In genomic region chr6:20335872-20336271, GRCh38 we compare ENCODE assay signal across 19 cellular contexts.
DNase-seq lines count a peak whose midpoint lies in the region; ATAC-seq and TF ChIP-seq lines count a peak whose summit lies in the region.
"Had no signal": no experiment of that assay in that cellular context is flagged by ENCODE, and none has a peak within 500 bp of the region (broad histone marks: within the 10 kb centered on the region; RNA-seq: fewer than 3 reads in every experiment).

No MANE protein-coding gene starts in this region.

- peaks cover 24% of the 10 kb centered on the region for H3K4me1 Mint-ChIP-seq in CD8-positive, alpha-beta T cell (ENCODE audit: low read depth)
- H3K4me1 Mint-ChIP-seq in activated B cell treated with CpG ODN at 0.5 μM for 24 hours: peaks cover 7% of the 10 kb centered on the region

- H2AFZ ChIP-seq in ACC112 (ENCODE audit: low read length, unreplicated experiment): peak overlapping the region; percentile 35
- H2AFZ ChIP-seq: neural progenitor cell had no signal

- no peaks in the 10 kb centered on the region for H3K27me3 Mint-ChIP-seq in CD8-positive, alpha-beta T cell (ENCODE audit: low read depth)
- H3K27me3 Mint-ChIP-seq in activated B cell treated with CpG ODN at 0.5 μM for 24 hours: peaks cover 11% of the 10 kb centered on the region

- peak overlapping the region; percentile 39 for H3K4me3 ChIP-seq in ACC112 (ENCODE audit: low read depth, low read length)
- peak overlapping the region; percentile 34 for H3K4me3 ChIP-seq in CD8-positive, alpha-beta T cell (ENCODE audit: low read depth, low read length)
- H3K4me3 ChIP-seq in effector memory CD4-positive, alpha-beta T cell (ENCODE audit: insufficient read depth, low read depth, low read length, poor library complexity, severe bottlenecking): peak overlapping the region; percentile 3
- H3K4me3 ChIP-seq in breast epithelium: no peak overlapping the region
- H3K4me3 ChIP-seq: neural progenitor cell, tibial nerve had no signal

- no peaks in the 10 kb centered on the region for H3K9me3 Mint-ChIP-seq in CD8-positive, alpha-beta T cell
- H3K9me3 Mint-ChIP-seq in activated B cell treated with CpG ODN at 0.5 μM for 24 hours: no peaks in the 10 kb centered on the region
- H3K9me3 Mint-ChIP-seq: endodermal cell, neural progenitor cell had no signal

- H3K4me1 ChIP-seq in ACC112 (ENCODE audit: control insufficient read depth, insufficient read depth, low read length, unreplicated experiment) (no peaks in the 10 kb centered on the region), breast epithelium (no peaks in the 10 kb centered on the region)
- H3K4me1 ChIP-seq in CD8-positive, alpha-beta T cell (ENCODE audit: insufficient read depth, low read length): peaks cover 19% of the 10 kb centered on the region
- no peaks in the 10 kb centered on the region for H3K4me1 ChIP-seq in effector memory CD4-positive, alpha-beta T cell (ENCODE audit: control insufficient read depth, insufficient read depth, low read length, poor library complexity, severe bottlenecking)
- H3K4me1 ChIP-seq: neural progenitor cell had no signal

- CTCF ChIA-PET in CD8-positive, alpha-beta T cell (lab: Charles Lee): interaction anchor here (0.8 to 3.6 kb wide), 7 partner anchors 9 to 69 kb away, joined by 3 to 18 read pairs (median 4); no protein-coding TSS in a partner anchor
- CTCF ChIA-PET in activated B cell treated with CpG ODN at 0.5 μM for 24 hours (lab: Charles Lee): interaction anchor here (1.2 kb wide), 1 partner anchor 11 kb away, joined by 3 read pairs; no protein-coding TSS in a partner anchor

- no peak for TF ChIP-seq POLR2A in breast epithelium (IDR thresholded peaks at IDR 0.05)

- POLR2A ChIA-PET in CD8-positive, alpha-beta T cell (lab: Charles Lee): interaction anchor here (0.8 to 5.8 kb wide), 5 partner anchors 10 to 31 kb away, joined by 3 to 57 read pairs (median 5); no protein-coding TSS in a partner anchor
- POLR2A ChIA-PET in activated B cell treated with CpG ODN at 0.5 μM for 24 hours (lab: Charles Lee): no interaction called here

- ATAC-seq in CD8-positive, alpha-beta T cell: no peak
- ATAC-seq in activated B cell treated with CpG ODN at 0.5 μM for 24 hours (ENCODE audit: low read depth) (no peak), GM21737 (IDR thresholded peaks at IDR 0.05; ENCODE audit: unreplicated experiment) (no peak)

- H3K36me3 ChIP-seq in ACC112 (ENCODE audit: insufficient read depth, low read length) (no peaks in the 10 kb centered on the region), breast epithelium (no peaks in the 10 kb centered on the region)
- no peaks in the 10 kb centered on the region for H3K36me3 ChIP-seq in CD8-positive, alpha-beta T cell (ENCODE audit: insufficient read depth, low read length)
- no peaks in the 10 kb centered on the region for H3K36me3 ChIP-seq in effector memory CD4-positive, alpha-beta T cell (ENCODE audit: control insufficient read depth, insufficient read depth, low read length)
- H3K36me3 ChIP-seq: neural progenitor cell, spleen, tibial nerve had no signal

- no peak for TF ChIP-seq CTCF in CD8-positive, alpha-beta T cell (IDR thresholded peaks at IDR 0.05)
- TF ChIP-seq CTCF in activated B cell treated with CpG ODN at 0.5 μM for 24 hours (IDR thresholded peaks at IDR 0.05) (no peak), breast epithelium (IDR thresholded peaks at IDR 0.05) (no peak)

- H3K27ac Mint-ChIP-seq in CD8-positive, alpha-beta T cell: peak overlapping the region; percentile 45
- H3K27ac Mint-ChIP-seq in activated B cell treated with CpG ODN at 0.5 μM for 24 hours: no peak overlapping the region
- H3K27ac Mint-ChIP-seq: endodermal cell, neural progenitor cell had no signal

- H3K79me2 ChIP-seq in ACC112 (ENCODE audit: control insufficient read depth, insufficient read depth, low read length, unreplicated experiment): no peaks in the 10 kb centered on the region

- no peaks in the 10 kb centered on the region for H3K36me3 Mint-ChIP-seq in CD8-positive, alpha-beta T cell
- H3K36me3 Mint-ChIP-seq in activated B cell treated with CpG ODN at 0.5 μM for 24 hours (ENCODE audit: low read depth): no peaks in the 10 kb centered on the region
- H3K36me3 Mint-ChIP-seq: neural progenitor cell had no signal

- H3K27me3 ChIP-seq in ACC112 (ENCODE audit: insufficient read depth, low read length) (peaks cover 35% of the 10 kb centered on the region), breast epithelium (no peaks in the 10 kb centered on the region)
- H3K27me3 ChIP-seq in CD8-positive, alpha-beta T cell (ENCODE audit: insufficient read depth, low read length): no peaks in the 10 kb centered on the region
- H3K27me3 ChIP-seq in effector memory CD4-positive, alpha-beta T cell (replicated peaks; ENCODE audit: control insufficient read depth, insufficient read depth, low read length, poor library complexity, severe bottlenecking): no peaks in the 10 kb centered on the region
- H3K27me3 ChIP-seq: neural progenitor cell, spleen, tibial nerve had no signal

- H3K9me3 ChIP-seq in CD8-positive, alpha-beta T cell (ENCODE audit: low read length): no peaks in the 10 kb centered on the region
- H3K9me3 ChIP-seq in effector memory CD4-positive, alpha-beta T cell (ENCODE audit: control insufficient read depth, low read length): no peaks in the 10 kb centered on the region
- H3K9me3 ChIP-seq in breast epithelium: no peaks in the 10 kb centered on the region
- H3K9me3 ChIP-seq: spleen, tibial nerve had no signal

- H3K27ac ChIP-seq in ACC112 (ENCODE audit: low read depth, low read length): no peak overlapping the region
- H3K27ac ChIP-seq in CD8-positive, alpha-beta T cell (ENCODE audit: low read depth, low read length): no peak overlapping the region
- no peak overlapping the region for H3K27ac ChIP-seq in effector memory CD4-positive, alpha-beta T cell (ENCODE audit: insufficient read depth, low read length, poor library complexity, severe bottlenecking)
- H3K27ac ChIP-seq in breast epithelium: no peak overlapping the region
- H3K27ac ChIP-seq: neural progenitor cell, tibial nerve had no signal

- H3K4me3 Mint-ChIP-seq in CD8-positive, alpha-beta T cell: peak overlapping the region; percentile 76
- peak overlapping the region; percentile 25 for H3K4me3 Mint-ChIP-seq in activated B cell treated with CpG ODN at 0.5 μM for 24 hours
- H3K4me3 Mint-ChIP-seq: endodermal cell, neural progenitor cell had no signal

- DNase-seq in CD8-positive, alpha-beta T cell: no peak
- DNase-seq in activated B cell treated with CpG ODN at 0.5 μM for 24 hours (no peak), NCI-H748 (lab: John Stamatoyannopoulos, UW; ENCODE audit: unreplicated experiment) (no peak), MV-4-11 (lab: John Stamatoyannopoulos, UW) (no peak), breast epithelium (ENCODE audit: low spot score in 2 of 2) (no peak)
- no peak for DNase-seq in effector memory CD4-positive, alpha-beta T cell
- DNase-seq: AML-193, cerebellar nuclear complex, endodermal cell, islet precursor cell, mesenchymal stem cell, NCI-H1417 treated with DMSO at 0.1 percent for 48 hours, NCI-H2171 treated with DMSO at 0.1 percent for 48 hours, NCI-H774, spleen had no signal

- intact Hi-C loops in CD8-positive, alpha-beta T cell (cut with DNase I, micrococcal nuclease): no loop called here
- intact Hi-C loops in activated B cell treated with CpG ODN at 0.5 μM for 24 hours (cut with micrococcal nuclease) (no loop called here), breast epithelium (cut with DNase I; ENCODE audit: low total_unique reads) (no loop called here)

Comparison
In these comparisons a context has a peak if more than half of its experiments do, and no peak if none do; other contexts are left out.
1. H3K4me3 ChIP-seq: peak in ACC112 (single experiment), CD8-positive, alpha-beta T cell (single experiment) and effector memory CD4-positive, alpha-beta T cell (single experiment); none in breast epithelium (0 of 3).